Comparison of ENCODE assay signal across 18 cellular contexts in the genomic region with DNA sequence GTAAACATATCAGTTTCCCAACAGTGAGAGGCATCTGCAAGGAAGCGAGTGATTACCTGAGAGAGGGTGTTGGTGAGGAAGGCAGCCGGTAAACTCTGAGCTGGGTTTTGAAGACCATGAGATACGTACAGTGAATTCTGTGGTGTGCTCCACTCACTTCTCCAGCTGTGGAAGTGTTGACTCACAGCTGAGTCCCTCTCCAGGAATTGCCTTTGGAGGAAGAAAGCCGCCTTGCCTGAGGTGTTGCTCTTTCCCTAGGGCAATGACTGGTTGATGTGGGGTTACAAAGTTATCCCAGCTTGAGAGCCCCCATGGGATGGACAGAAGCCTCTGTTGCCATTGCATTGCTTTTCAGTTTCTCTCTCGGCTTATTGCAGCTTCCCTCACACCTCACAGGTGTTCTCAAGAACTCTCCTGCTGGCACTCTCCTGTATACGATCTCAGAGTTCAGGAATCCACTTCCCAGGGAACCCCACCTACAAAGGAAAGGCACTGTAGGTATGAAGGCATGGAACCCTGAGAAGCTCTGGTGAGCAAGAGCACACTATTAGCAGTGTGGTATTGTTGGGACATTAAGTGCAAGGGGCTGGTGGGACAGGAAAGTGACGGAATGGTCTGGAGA. TPM values are rescaled to one million over a fixed set of nuclear protein-coding genes. Genes with fewer than 3 reads are reported as not detected.
A peak's percentile ranks its signal among the peaks of the same experiment; 100 is the strongest.
DNase-seq lines count a peak whose midpoint lies in the region; TF ChIP-seq lines count a peak whose summit lies in the region.
"Had no signal": no experiment of that assay in that cellular context is flagged by ENCODE, and none has a peak within 500 bp of the region (broad histone marks: within the 10 kb centered on the region; RNA-seq: fewer than 3 reads in every experiment).

No MANE protein-coding gene starts in this region.

- H4K91ac ChIP-seq in trophoblast cell (ENCODE audit: low read depth, low read length) = no peak overlapping the region

- in situ Hi-C loops in GM13976 (cut with MboI; ENCODE audit: low sequenced_read_pairs, unreplicated experiment) = loop anchor here (10.0 kb wide), 2 partner anchors 183 to 283 kb away; a partner anchor contains a TSS

- no peak overlapping the region for H3K23ac ChIP-seq in trophoblast cell (ENCODE audit: low read length)

- H4K12ac ChIP-seq in trophoblast cell (ENCODE audit: low read depth, low read length) = no peak overlapping the region

- H3K4me1 ChIP-seq in NT2/D1 (ENCODE audit: insufficient read depth, insufficient read length) = peaks cover 31% of the 10 kb centered on the region
- peaks cover 4 to 6% of the 10 kb centered on the region in 2 experiments for H3K4me1 ChIP-seq in trophoblast cell (ENCODE audit: control insufficient read depth in 1 of 2, insufficient read depth in 2 of 2, low read length in 2 of 2)

- H3K79me2 ChIP-seq in trophoblast cell (ENCODE audit: control insufficient read depth, insufficient read depth, low read length, poor library complexity) = no peaks in the 10 kb centered on the region

- no peak overlapping the region for H4K8ac ChIP-seq in trophoblast cell (ENCODE audit: low read depth, low read length)

- H3K4me3 ChIP-seq in NT2/D1 (ENCODE audit: insufficient read length, low read depth) (no peak overlapping the region), trophoblast cell (ENCODE audit: low read depth, low read length) (no peak overlapping the region)
- H3K4me3 ChIP-seq: skin epidermis, upper lobe of left lung had no signal

- no peak overlapping the region for H3K4ac ChIP-seq in trophoblast cell (ENCODE audit: low read depth, low read length)

- TF ChIP-seq CTCF in GM13976 (IDR thresholded peaks at IDR 0.05; ENCODE audit: borderline replicate concordance, control extremely low read depth, extremely low read depth, insufficient read depth, missing control alignments) = no peak

- no peak overlapping the region for H3K27ac ChIP-seq in trophoblast cell (ENCODE audit: low read depth, low read length)
- H3K27ac ChIP-seq: skin epidermis, upper lobe of left lung had no signal

- no CpG with 5 or more reads among the region's 7 CpGs for WGBS in trophoblast cell (ENCODE audit: extremely low coverage, insufficient coverage, insufficient read length)

- no peak overlapping the region for H2AK5ac ChIP-seq in trophoblast cell (ENCODE audit: low read length)

- H3K79me1 ChIP-seq in trophoblast cell (ENCODE audit: low read length) = no peaks in the 10 kb centered on the region

- H2BK5ac ChIP-seq in trophoblast cell (ENCODE audit: low read depth, low read length, poor library complexity) = no peak overlapping the region

- no peak overlapping the region for H2AFZ ChIP-seq in trophoblast cell (ENCODE audit: insufficient read depth, low read length, poor library complexity)

- H3K9ac ChIP-seq in NT2/D1 (ENCODE audit: insufficient read length, low read depth) (peak overlapping the region; percentile 22), trophoblast cell (ENCODE audit: low read length) (no peak overlapping the region)
- H3K9ac ChIP-seq: SK-N-SH had no signal

- H3K18ac ChIP-seq in trophoblast cell (ENCODE audit: low read length) = no peak overlapping the region

- no peaks in the 10 kb centered on the region for H3K9me3 ChIP-seq in NT2/D1 (ENCODE audit: insufficient read depth, low read length)
- no peaks in the 10 kb centered on the region for H3K9me3 ChIP-seq in trophoblast cell (ENCODE audit: insufficient read depth, low read depth, low read length)
- H3K9me3 ChIP-seq: SK-N-SH, upper lobe of left lung had no signal

- no peaks in the 10 kb centered on the region for H3K27me3 ChIP-seq in NT2/D1 (ENCODE audit: insufficient read depth, insufficient read length)
- H3K27me3 ChIP-seq in trophoblast cell (ENCODE audit: insufficient read depth, low read length) = no peaks in the 10 kb centered on the region
- H3K27me3 ChIP-seq: upper lobe of left lung had no signal

- H3K36me3 ChIP-seq in NT2/D1 (ENCODE audit: insufficient read depth, insufficient read length, low read length) (no peaks in the 10 kb centered on the region), trophoblast cell (ENCODE audit: control insufficient read depth in 1 of 2, insufficient read depth in 2 of 2, low read length in 2 of 2) (no peaks in the 10 kb centered on the region)
- H3K36me3 ChIP-seq: upper lobe of left lung had no signal

- no peak overlapping the region for H3K14ac ChIP-seq in trophoblast cell (ENCODE audit: low read length)

- H3K4me2 ChIP-seq in trophoblast cell (ENCODE audit: low read length) = no peak overlapping the region
- H3K4me2 ChIP-seq: SK-N-SH had no signal

- DNase-seq in Daoy (ENCODE audit: low read depth) = peak; percentile 53
- no peak for DNase-seq in NT2/D1 (ENCODE audit: low read depth, low spot score)
- peak; percentile 39 for DNase-seq in fibroblast of peridontal ligament (ENCODE audit: extremely low read depth)
- peak; percentile 53 to 60 for DNase-seq in trophoblast cell
- DNase-seq in GM13976 (ENCODE audit: low spot score) = no peak
- DNase-seq in CD1c-positive myeloid dendritic cell (ENCODE audit: extremely low spot score) = no peak
- DNase-seq in NCI-H2029 (lab: John Stamatoyannopoulos, UW) = no peak
- DNase-seq in GM19240 (ENCODE audit: insufficient read length, low spot score) = no peak
- DNase-seq: activated CD4-positive, alpha-beta T cell treated with anti-CD3 and anti-CD28 coated beads, Interleukin-2, amount 50 U/mL, for 1 hour; activated T-cell treated with anti-CD3 and anti-CD28 coated beads, Interleukin-2, amount 50 U/mL, for 1 hour; caudate nucleus; DMS153; kidney; NCI-H1694; NCI-H510A treated with DMSO at 0.1 percent for 48 hours; SK-N-SH; upper lobe of left lung had no signal

- no peak overlapping the region for H2BK12ac ChIP-seq in trophoblast cell (ENCODE audit: low read length)

- no peak overlapping the region for H2BK120ac ChIP-seq in trophoblast cell (ENCODE audit: insufficient read depth, low read length, poor library complexity)

RNA-seq across cellular contexts. Expression of a gene that starts 10.8 kb away (rescaled TPM):
- not detected in 2 replicates for total RNA-seq in Daoy (2014; rRNA removed; shearing (Covaris generic))
- 0.51 and 0.62 TPM in 2 replicates for polyA plus RNA-seq in trophoblast cell (2013)

RNA-seq across cellular contexts. Expression of a gene that starts 22.7 kb away (rescaled TPM):
- total RNA-seq in Daoy (2014; rRNA removed; shearing (Covaris generic)) = 1.9 and 2.0 TPM in 2 replicates
- 22.6 and 23.1 TPM in 2 replicates for polyA plus RNA-seq in trophoblast cell (2013)

RNA-seq across cellular contexts. Expression of a gene that starts 34.5 kb away (rescaled TPM):
- 35.0 and 52.0 TPM in 2 replicates for total RNA-seq in Daoy (2014; rRNA removed; shearing (Covaris generic))
- 106 and 117 TPM in 2 replicates for polyA plus RNA-seq in trophoblast cell (2013)

RNA-seq across cellular contexts. Expression of a gene that starts 34.6 kb away (rescaled TPM):
- total RNA-seq in Daoy (2014; rRNA removed; shearing (Covaris generic)) = 137 and 168 TPM in 2 replicates
- polyA plus RNA-seq in trophoblast cell (2013) = 176 and 178 TPM in 2 replicates

Comparison
In these comparisons a context has a peak if more than half of its experiments do, and no peak if none do; other contexts are left out.
1. DNase-seq: peak in Daoy (single experiment), fibroblast of peridontal ligament (single experiment) and trophoblast cell (2 of 2); none in NT2/D1 (single experiment), GM13976 (single experiment), CD1c-positive myeloid dendritic cell (single experiment), NCI-H2029 (single experiment) and GM19240 (single experiment).